In genomic region chr4:142844782-142845181, GRCh38 we compare ENCODE assay signal across 13 cellular contexts. TPM values are rescaled to one million over a fixed set of nuclear protein-coding genes. Genes with fewer than 3 reads are reported as not detected.
DNase-seq lines count a peak whose midpoint lies in the region; ATAC-seq and TF ChIP-seq lines count a peak whose summit lies in the region.
"Had no signal": no experiment of that assay in that cellular context is flagged by ENCODE, and none has a peak within 500 bp of the region (broad histone marks: within the 10 kb centered on the region; RNA-seq: fewer than 3 reads in every experiment).

No MANE protein-coding gene starts in this region.

- H3K36me3 ChIP-seq in gastrocnemius medialis = no peaks in the 10 kb centered on the region

- H3K27me3 Mint-ChIP-seq in T-helper 2 cell treated with Interferon-gamma antibody and Interleukin-4, amounts not matched to agents 5 μg/mL and 100 μg/mL, for 36 hours (ENCODE audit: low read depth) = peaks cover 34% of the 10 kb centered on the region
- peaks cover 32% of the 10 kb centered on the region for H3K27me3 Mint-ChIP-seq in T-helper 17 cell

- ATAC-seq in T-helper 17 cell (no peak), gastrocnemius medialis (no peak)
- ATAC-seq: HepG2 had no signal

- in situ Hi-C loops in gastrocnemius medialis (cut with MboI; ENCODE audit: low sequenced_read_pairs in 4 of 4) = loop anchor here (10.0 to 25.0 kb wide), 5 partner anchors 482 to 732 kb away; no protein-coding TSS in a partner anchor

- peaks cover 4 to 8% of the 10 kb centered on the region in 2 donors for H3K4me1 ChIP-seq in gastrocnemius medialis
- H3K4me1 ChIP-seq: parathyroid adenoma had no signal

- no peaks in the 10 kb centered on the region for H3K36me3 Mint-ChIP-seq in T-helper 2 cell treated with Interferon-gamma antibody and Interleukin-4, amounts not matched to agents 5 μg/mL and 100 μg/mL, for 36 hours (ENCODE audit: low read depth)
- no peaks in the 10 kb centered on the region for H3K36me3 Mint-ChIP-seq in T-helper 17 cell (ENCODE audit: low read depth)

- intact Hi-C loops in gastrocnemius medialis (cut with DNase I; ENCODE audit: low total_unique reads) = loop anchor here (5.0 to 10.0 kb wide), 3 partner anchors 562 to 1700 kb away; no protein-coding TSS in a partner anchor

- no peaks in the 10 kb centered on the region for H3K9me3 Mint-ChIP-seq in T-helper 2 cell treated with Interferon-gamma antibody and Interleukin-4, amounts not matched to agents 5 μg/mL and 100 μg/mL, for 36 hours
- H3K9me3 Mint-ChIP-seq: endodermal cell had no signal

- no peak for TF ChIP-seq POLR2A in gastrocnemius medialis (IDR thresholded peaks at IDR 0.05)

- H3K27ac ChIP-seq in gastrocnemius medialis = no peak overlapping the region
- no peak overlapping the region for H3K27ac ChIP-seq in substantia nigra (ENCODE audit: low read depth, low read length, poor library complexity, severe bottlenecking)
- H3K27ac ChIP-seq: parathyroid adenoma had no signal

- DNase-seq in T-helper 2 cell treated with Interferon-gamma antibody and Interleukin-4, amounts not matched to agents 5 μg/mL and 100 μg/mL, for 36 hours (ENCODE audit: low spot score) = no peak
- DNase-seq in T-helper 2 cell (no peak), T-helper 17 cell (no peak), fibroblast of the aortic adventitia (ENCODE audit: low read depth) (no peak), gastrocnemius medialis (no peak), AG08395 (ENCODE audit: low spot score) (no peak), HuH-7.5 (ENCODE audit: low spot score) (no peak), substantia nigra (lab: John Stamatoyannopoulos, UW) (no peak)
- DNase-seq: 8988T, NCI-H2029 treated with DMSO at 0.1 percent for 48 hours had no signal

- H3K4me1 Mint-ChIP-seq in T-helper 2 cell treated with Interferon-gamma antibody and Interleukin-4, amounts not matched to agents 5 μg/mL and 100 μg/mL, for 36 hours (ENCODE audit: low read depth) = peaks cover 21% of the 10 kb centered on the region
- peaks cover 19% of the 10 kb centered on the region for H3K4me1 Mint-ChIP-seq in T-helper 17 cell

- no peak for TF ChIP-seq CTCF in fibroblast of the aortic adventitia (IDR thresholded peaks at IDR 0.05; ENCODE audit: insufficient read depth, low read length)
- TF ChIP-seq CTCF in gastrocnemius medialis (IDR thresholded peaks at IDR 0.05 in 4 of 5, conservative IDR thresholded peaks at IDR 0.05 in 1 of 5) = no peak

- H3K27ac Mint-ChIP-seq in T-helper 2 cell treated with Interferon-gamma antibody and Interleukin-4, amounts not matched to agents 5 μg/mL and 100 μg/mL, for 36 hours = no peak overlapping the region
- H3K27ac Mint-ChIP-seq in T-helper 17 cell = no peak overlapping the region
- H3K27ac Mint-ChIP-seq: endodermal cell had no signal

- no peaks in the 10 kb centered on the region for H3K27me3 ChIP-seq in gastrocnemius medialis

- peak overlapping the region; percentile 89 for H3K4me3 Mint-ChIP-seq in T-helper 2 cell treated with Interferon-gamma antibody and Interleukin-4, amounts not matched to agents 5 μg/mL and 100 μg/mL, for 36 hours
- H3K4me3 Mint-ChIP-seq in T-helper 17 cell = peak overlapping the region; percentile 94

- H3K4me3 ChIP-seq in fibroblast of the aortic adventitia (ENCODE audit: low read depth, low read length) (peak overlapping the region; percentile 77), gastrocnemius medialis (peak overlapping the region in 3 of 4 donors; percentile 83 to 89 (median 83))

- H3K9me3 ChIP-seq in T-helper 17 cell (ENCODE audit: control insufficient read depth, low read length, poor library complexity, severe bottlenecking) = no peaks in the 10 kb centered on the region
- no peaks in the 10 kb centered on the region for H3K9me3 ChIP-seq in gastrocnemius medialis

RNA-seq across cellular contexts. Expression of gene INPP4B, which starts 1.3 kb away (rescaled TPM):
- total RNA-seq in T-helper 17 cell = 100 to 1,000 TPM in 1 of 2 donors, 10 to 100 TPM in 1; 91.8 to 102 TPM
- 3.8 and 54.2 TPM in 2 replicates for total RNA-seq in fibroblast of the aortic adventitia (ENCODE audit: low replicate concordance)
- 10 to 100 TPM in 1 of 4 donors, 1 to 10 TPM in 3; 7.5 to 23.6 (median 9.1) TPM for total RNA-seq in gastrocnemius medialis
- total RNA-seq: HepG2 had no signal
